In genomic region chr3:140204271-140204984, GRCh38 we compare ENCODE assay signal across 21 cellular contexts.
"Had no signal": no experiment of that assay in that cellular context is flagged by ENCODE, and none has a peak within 500 bp of the region (broad histone marks: within the 10 kb centered on the region; RNA-seq: fewer than 3 reads in every experiment).

No MANE protein-coding gene starts in this region.

- H3K9me3 Mint-ChIP-seq: activated CD4-positive, alpha-beta T cell treated with anti-CD3 and anti-CD28 coated beads, Interleukin-2, amount 10 ng/mL, durations not matched to agents 7 days and 5 days; activated CD8-positive, alpha-beta T cell treated with anti-CD3 and anti-CD28 coated beads for 36 hours; activated naive CD8-positive, alpha-beta T cell treated with anti-CD3 and anti-CD28 coated beads, Interleukin-2, amount 50 U/mL, for 24 hours; natural killer cell; stimulated activated naive CD8-positive, alpha-beta T cell treated with anti-CD3 and anti-CD28 coated beads, Interleukin-15, Interleukin-2, amounts not matched to agents 100 ng/mL and 50 ng/mL, for 24 hours had no signal

- H3K36me3 Mint-ChIP-seq: activated CD8-positive, alpha-beta memory T cell treated with anti-CD3 and anti-CD28 coated beads, Interleukin-2, amount 10 ng/mL, durations not matched to agents 7 days and 5 days; natural killer cell had no signal

- H3K27me3 Mint-ChIP-seq: activated naive CD8-positive, alpha-beta T cell treated with anti-CD3 and anti-CD28 coated beads, Interleukin-2, amount 50 U/mL, for 24 hours had no signal

- H3K36me3 ChIP-seq: left ventricle myocardium inferior, prostate gland, thyroid gland, upper lobe of right lung had no signal

- H3K4me1 ChIP-seq: foreskin keratinocyte, prostate gland, upper lobe of right lung had no signal

- H3K27me3 ChIP-seq: thyroid gland, upper lobe of right lung had no signal

- H3K27ac Mint-ChIP-seq: activated CD4-positive, alpha-beta T cell treated with anti-CD3 and anti-CD28 coated beads, Interleukin-2, amount 10 ng/mL, durations not matched to agents 7 days and 5 days; activated CD8-positive, alpha-beta memory T cell treated with anti-CD3 and anti-CD28 coated beads, Interleukin-2, amount 10 ng/mL, durations not matched to agents 7 days and 5 days; activated CD8-positive, alpha-beta T cell treated with anti-CD3 and anti-CD28 coated beads for 36 hours; activated naive CD8-positive, alpha-beta T cell treated with anti-CD3 and anti-CD28 coated beads, Interleukin-2, amount 50 U/mL, for 24 hours; natural killer cell; stimulated activated naive CD8-positive, alpha-beta T cell treated with anti-CD3 and anti-CD28 coated beads, Interleukin-15, Interleukin-2, amounts not matched to agents 100 ng/mL and 50 ng/mL, for 24 hours had no signal

- H3K27ac ChIP-seq: epithelial cell of prostate, foreskin keratinocyte, left ventricle myocardium inferior, prostate gland, thyroid gland, upper lobe of right lung had no signal

- H3K9me3 ChIP-seq: left ventricle myocardium inferior, prostate gland, thyroid gland, upper lobe of right lung had no signal

- H3K4me1 Mint-ChIP-seq: activated CD4-positive, alpha-beta T cell treated with anti-CD3 and anti-CD28 coated beads, Interleukin-2, amount 10 ng/mL, durations not matched to agents 7 days and 5 days; activated CD8-positive, alpha-beta memory T cell treated with anti-CD3 and anti-CD28 coated beads, Interleukin-2, amount 10 ng/mL, durations not matched to agents 7 days and 5 days; activated naive CD8-positive, alpha-beta T cell treated with anti-CD3 and anti-CD28 coated beads, Interleukin-2, amount 50 U/mL, for 24 hours; natural killer cell had no signal

- H3K4me3 Mint-ChIP-seq: activated CD4-positive, alpha-beta T cell treated with anti-CD3 and anti-CD28 coated beads, Interleukin-2, amount 10 ng/mL, durations not matched to agents 7 days and 5 days; activated CD8-positive, alpha-beta memory T cell treated with anti-CD3 and anti-CD28 coated beads, Interleukin-2, amount 10 ng/mL, durations not matched to agents 7 days and 5 days; activated CD8-positive, alpha-beta T cell treated with anti-CD3 and anti-CD28 coated beads for 36 hours; activated naive CD8-positive, alpha-beta T cell treated with anti-CD3 and anti-CD28 coated beads, Interleukin-2, amount 50 U/mL, for 24 hours; natural killer cell; stimulated activated naive CD8-positive, alpha-beta T cell treated with anti-CD3 and anti-CD28 coated beads, Interleukin-15, Interleukin-2, amounts not matched to agents 100 ng/mL and 50 ng/mL, for 24 hours had no signal

- H3K4me3 ChIP-seq: left ventricle myocardium inferior, prostate gland, thyroid gland, upper lobe of right lung had no signal

- ATAC-seq: activated CD8-positive, alpha-beta memory T cell treated with anti-CD3 and anti-CD28 coated beads, Interleukin-2, amount 10 ng/mL, durations not matched to agents 7 days and 5 days; activated CD8-positive, alpha-beta T cell treated with anti-CD3 and anti-CD28 coated beads for 36 hours; activated naive CD8-positive, alpha-beta T cell treated with anti-CD3 and anti-CD28 coated beads, Interleukin-2, amount 50 U/mL, for 24 hours; foreskin keratinocyte; natural killer cell; upper lobe of right lung had no signal

- DNase-seq: activated CD4-positive, alpha-beta T cell treated with anti-CD3 and anti-CD28 coated beads, Interleukin-2, amount 10 ng/mL, durations not matched to agents 7 days and 5 days; activated CD4-positive, CD25-positive, alpha-beta regulatory T cell treated with anti-CD3 and anti-CD28 coated beads, Interleukin-2, amount 50 U/mL, for 72 hours; activated CD8-positive, alpha-beta memory T cell treated with anti-CD3 and anti-CD28 coated beads, Interleukin-2, amount 10 ng/mL, durations not matched to agents 7 days and 5 days; activated CD8-positive, alpha-beta T cell treated with anti-CD3 and anti-CD28 coated beads for 36 hours; activated gamma-delta T cell; activated naive CD4-positive, alpha-beta T cell treated with anti-CD3 and anti-CD28 coated beads, Interleukin-2, amount 50 U/mL, for 16 hours; activated naive CD8-positive, alpha-beta T cell treated with anti-CD3 and anti-CD28 coated beads, Interleukin-2, amount 50 U/mL, for 24 hours; activated T-cell treated with anti-CD3 and anti-CD28 coated beads for 4 hours; cortex of kidney; foreskin keratinocyte; left ventricle myocardium inferior; mammary epithelial cell; midbrain; natural killer cell; stimulated activated CD4-positive, alpha-beta T cell treated with anti-CD3 and anti-CD28 coated beads, Interleukin-4, amount 100 ng/mL, for 4 hours; substantia nigra; thyroid gland; upper lobe of right lung had no signal
